1 cellular context compared by ENCODE assay signal in the genomic region with DNA sequence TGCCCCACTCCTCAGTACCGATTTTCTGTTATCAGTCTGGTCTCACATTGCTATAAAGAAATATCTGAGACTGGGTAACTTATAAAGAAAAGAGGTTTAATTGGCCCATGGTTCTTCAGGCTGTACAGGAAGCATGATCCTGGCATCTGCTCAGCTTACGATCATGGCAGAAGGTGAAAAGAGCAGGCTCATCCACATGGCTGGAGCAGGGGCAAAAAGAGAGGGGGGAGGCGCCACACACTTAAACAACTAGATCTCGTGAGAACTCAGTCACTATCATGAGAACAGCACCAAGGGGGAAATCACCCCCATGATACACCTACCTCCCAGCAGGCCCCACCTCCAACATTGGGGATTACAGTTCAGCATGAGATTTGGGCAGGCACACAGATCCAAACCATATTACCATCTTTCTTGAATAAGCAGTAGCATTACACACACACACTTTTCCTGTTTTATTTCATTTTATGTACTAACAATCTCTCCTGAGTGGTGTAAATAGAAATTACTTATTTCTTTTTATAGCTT.
TF ChIP-seq lines count a peak whose summit lies in the region.

No MANE protein-coding gene starts in this region.

TF ChIP-seq in HepG2, 621 proteins besides CTCF, POLR2A, EP300 and RAD21:
- TF ChIP-seq SP140L (CRISPR knock-in tag; IDR thresholded peaks at IDR 0.05; ENCODE audit: borderline replicate concordance), result no peak
- peak; percentile 75 for TF ChIP-seq RBM22 (optimal IDR thresholded peaks at IDR 0.05; ENCODE audit: low read length)
